Comparison of ENCODE assay signal across 15 cellular contexts in the genomic region with DNA sequence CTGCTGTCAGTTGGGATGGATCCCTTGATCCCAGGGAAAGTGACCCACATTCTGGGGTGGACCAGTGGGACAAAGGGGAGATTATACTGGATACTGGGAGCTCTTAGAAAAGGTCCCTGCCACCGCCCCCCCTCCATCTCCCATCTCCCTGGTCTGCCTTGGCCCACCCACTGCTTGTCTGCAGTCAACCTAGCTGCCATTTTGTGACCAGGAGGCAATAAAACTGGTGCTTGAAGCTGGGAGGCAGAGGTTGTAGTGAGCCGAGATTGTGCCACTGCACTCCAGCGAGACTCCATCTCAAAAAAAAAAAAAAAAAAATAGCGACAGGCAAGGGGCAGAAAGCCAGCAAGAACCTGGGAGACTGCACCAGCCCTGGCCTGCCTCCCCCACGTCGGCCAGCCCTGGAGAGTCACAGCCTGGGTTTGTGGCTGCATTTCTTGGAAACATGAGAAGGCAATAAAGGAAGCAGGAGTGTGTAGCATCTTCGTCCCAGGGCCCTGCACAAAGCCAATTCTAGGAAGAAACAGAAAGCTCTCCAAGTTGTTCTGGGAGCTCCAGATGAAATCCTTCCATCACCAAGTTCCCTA. TPM values are rescaled to one million over a fixed set of nuclear protein-coding genes. Genes with fewer than 3 reads are reported as not detected.
A peak's percentile ranks its signal among the peaks of the same experiment; 100 is the strongest.
DNase-seq lines count a peak whose midpoint lies in the region; ATAC-seq and TF ChIP-seq lines count a peak whose summit lies in the region.
"Had no signal": no experiment of that assay in that cellular context is flagged by ENCODE, and none has a peak within 500 bp of the region (broad histone marks: within the 10 kb centered on the region; RNA-seq: fewer than 3 reads in every experiment).

No MANE protein-coding gene starts in this region.

- peak overlapping the region; percentile 38 for H3K27ac Mint-ChIP-seq in activated CD4-positive, alpha-beta memory T cell treated with anti-CD3 and anti-CD28 coated beads for 36 hours

- peaks cover 18% of the 10 kb centered on the region for H3K36me3 Mint-ChIP-seq in activated CD4-positive, alpha-beta memory T cell treated with anti-CD3 and anti-CD28 coated beads for 36 hours

- intact Hi-C loops in activated CD4-positive, alpha-beta memory T cell treated with anti-CD3 and anti-CD28 coated beads for 36 hours (cut with micrococcal nuclease) = no loop called here
- intact Hi-C loops in lower lobe of right lung (cut with DNase I) = no loop called here
- intact Hi-C loops in dorsolateral prefrontal cortex (cut with DNase I) = no loop called here

- ATAC-seq in lower lobe of right lung = no peak

- H3K4me1 ChIP-seq in HEK293 (ENCODE audit: control insufficient read depth, insufficient read depth, low read length) = no peaks in the 10 kb centered on the region
- peaks cover 23% of the 10 kb centered on the region for H3K4me1 ChIP-seq in lower lobe of right lung

- H3K36me3 ChIP-seq in HEK293 (ENCODE audit: control insufficient read depth in 2 of 2, insufficient read depth in 1 of 2, low read length in 2 of 2) (peaks cover 11 to 23% of the 10 kb centered on the region in 2 experiments), lower lobe of right lung (peaks cover 33% of the 10 kb centered on the region)

- H3K9me3 Mint-ChIP-seq in activated CD4-positive, alpha-beta memory T cell treated with anti-CD3 and anti-CD28 coated beads for 36 hours = no peaks in the 10 kb centered on the region
- H3K9me3 Mint-ChIP-seq: CD8-positive, alpha-beta memory T cell had no signal

- H3K27me3 Mint-ChIP-seq in activated CD4-positive, alpha-beta memory T cell treated with anti-CD3 and anti-CD28 coated beads for 36 hours = no peaks in the 10 kb centered on the region
- H3K27me3 Mint-ChIP-seq: CD8-positive, alpha-beta memory T cell had no signal

- CTCF ChIA-PET in HEK293 (lab: Yijun Ruan, JAX) = no interaction called here
- CTCF ChIA-PET in activated CD4-positive, alpha-beta memory T cell treated with anti-CD3 and anti-CD28 coated beads for 36 hours (lab: Charles Lee) = no interaction called here

- H3K9me3 ChIP-seq in HEK293 (ENCODE audit: control insufficient read depth, insufficient read depth, low read depth, low read length) = no peaks in the 10 kb centered on the region
- no peaks in the 10 kb centered on the region for H3K9me3 ChIP-seq in lower lobe of right lung
- H3K9me3 ChIP-seq: neutrophil had no signal

- DNase-seq in CD1c-positive myeloid dendritic cell (ENCODE audit: extremely low spot score) (peak; percentile 42), lower lobe of right lung (peak; percentile 18), dorsolateral prefrontal cortex (no peak), SHP77 (lab: John Stamatoyannopoulos, UW) (no peak), globus pallidus (ENCODE audit: low spot score) (no peak)
- no peak for DNase-seq in activated CD4-positive, alpha-beta memory T cell treated with anti-CD3 and anti-CD28 coated beads for 36 hours
- no peak for DNase-seq in activated effector memory CD4-positive, alpha-beta T cell treated with Interleukin-2 at 50 U/mL for 16 hours
- DNase-seq: activated T-cell treated with anti-CD3 and anti-CD28 coated beads for 4 hours; CD8-positive, alpha-beta memory T cell; hippocampal formation; NCI-H1436 treated with DMSO at 0.1 percent for 48 hours; Right ventricle myocardium superior had no signal

- peaks cover 6% of the 10 kb centered on the region for H3K4me1 Mint-ChIP-seq in activated CD4-positive, alpha-beta memory T cell treated with anti-CD3 and anti-CD28 coated beads for 36 hours (ENCODE audit: low read depth)

- no peak overlapping the region for H3K4me3 ChIP-seq in HEK293 (ENCODE audit: low read depth, low read length)
- no peak overlapping the region for H3K4me3 ChIP-seq in lower lobe of right lung
- no peak overlapping the region for H3K4me3 ChIP-seq in dorsolateral prefrontal cortex
- H3K4me3 ChIP-seq: lung had no signal

- no peaks in the 10 kb centered on the region for H3K27me3 ChIP-seq in lower lobe of right lung (ENCODE audit: low read depth)
- no peaks in the 10 kb centered on the region for H3K27me3 ChIP-seq in dorsolateral prefrontal cortex
- H3K27me3 ChIP-seq: neutrophil had no signal

- TF ChIP-seq CTCF in HEK293 (tag by site-specific recombination; IDR thresholded peaks at IDR 0.05) (no peak), lower lobe of right lung (IDR thresholded peaks at IDR 0.05) (no peak), dorsolateral prefrontal cortex (IDR thresholded peaks at IDR 0.05 in 54 of 56, conservative IDR thresholded peaks at IDR 0.05 in 2 of 56; ENCODE audit: low read depth in 1 of 56, partially characterized antibody in 56 of 56) (no peak)

- H3K27ac ChIP-seq in HEK293 (ENCODE audit: extremely low read depth, low read depth, low read length) (no peak overlapping the region), lower lobe of right lung (peak overlapping the region; percentile 76), dorsolateral prefrontal cortex (no peak overlapping the region)
- H3K27ac ChIP-seq: neutrophil had no signal

- no peak overlapping the region for H3K4me3 Mint-ChIP-seq in activated CD4-positive, alpha-beta memory T cell treated with anti-CD3 and anti-CD28 coated beads for 36 hours
- H3K4me3 Mint-ChIP-seq: CD8-positive, alpha-beta memory T cell had no signal

- POLR2A ChIA-PET in HEK293 (lab: Yijun Ruan, JAX) = no interaction called here
- POLR2A ChIA-PET in activated CD4-positive, alpha-beta memory T cell treated with anti-CD3 and anti-CD28 coated beads for 36 hours (lab: Charles Lee) = no interaction called here

TF ChIP-seq in HEK293, 187 proteins besides CTCF, POLR2A, EP300 and RAD21 (continues in another document):
- TF ChIP-seq ZNF157 (tag by site-specific recombination; IDR thresholded peaks at IDR 0.05) (no peak), ZNF350 (tag by site-specific recombination; IDR thresholded peaks at IDR 0.05) (no peak), ZNF366 (tag by site-specific recombination; conservative IDR thresholded peaks at IDR 0.05) (no peak), ZNF549 (tag by site-specific recombination; IDR thresholded peaks at IDR 0.05) (no peak)
- TF ChIP-seq, protein P1, sequence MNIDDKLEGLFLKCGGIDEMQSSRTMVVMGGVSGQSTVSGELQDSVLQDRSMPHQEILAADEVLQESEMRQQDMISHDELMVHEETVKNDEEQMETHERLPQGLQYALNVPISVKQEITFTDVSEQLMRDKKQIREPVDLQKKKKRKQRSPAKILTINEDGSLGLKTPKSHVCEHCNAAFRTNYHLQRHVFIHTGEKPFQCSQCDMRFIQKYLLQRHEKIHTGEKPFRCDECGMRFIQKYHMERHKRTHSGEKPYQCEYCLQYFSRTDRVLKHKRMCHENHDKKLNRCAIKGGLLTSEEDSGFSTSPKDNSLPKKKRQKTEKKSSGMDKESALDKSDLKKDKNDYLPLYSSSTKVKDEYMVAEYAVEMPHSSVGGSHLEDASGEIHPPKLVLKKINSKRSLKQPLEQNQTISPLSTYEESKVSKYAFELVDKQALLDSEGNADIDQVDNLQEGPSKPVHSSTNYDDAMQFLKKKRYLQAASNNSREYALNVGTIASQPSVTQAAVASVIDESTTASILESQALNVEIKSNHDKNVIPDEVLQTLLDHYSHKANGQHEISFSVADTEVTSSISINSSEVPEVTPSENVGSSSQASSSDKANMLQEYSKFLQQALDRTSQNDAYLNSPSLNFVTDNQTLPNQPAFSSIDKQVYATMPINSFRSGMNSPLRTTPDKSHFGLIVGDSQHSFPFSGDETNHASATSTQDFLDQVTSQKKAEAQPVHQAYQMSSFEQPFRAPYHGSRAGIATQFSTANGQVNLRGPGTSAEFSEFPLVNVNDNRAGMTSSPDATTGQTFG (tag by site-specific recombination; IDR thresholded peaks at IDR 0.05; ENCODE audit: borderline replicate concordance) = no peak
- TF ChIP-seq, protein P2, sequence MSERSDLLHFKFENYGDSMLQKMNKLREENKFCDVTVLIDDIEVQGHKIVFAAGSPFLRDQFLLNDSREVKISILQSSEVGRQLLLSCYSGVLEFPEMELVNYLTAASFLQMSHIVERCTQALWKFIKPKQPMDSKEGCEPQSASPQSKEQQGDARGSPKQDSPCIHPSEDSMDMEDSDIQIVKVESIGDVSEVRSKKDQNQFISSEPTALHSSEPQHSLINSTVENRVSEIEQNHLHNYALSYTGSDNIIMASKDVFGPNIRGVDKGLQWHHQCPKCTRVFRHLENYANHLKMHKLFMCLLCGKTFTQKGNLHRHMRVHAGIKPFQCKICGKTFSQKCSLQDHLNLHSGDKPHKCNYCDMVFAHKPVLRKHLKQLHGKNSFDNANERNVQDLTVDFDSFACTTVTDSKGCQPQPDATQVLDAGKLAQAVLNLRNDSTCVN (tag by site-specific recombination; optimal IDR thresholded peaks at IDR 0.05) = no peak
- TF ChIP-seq, protein P3, sequence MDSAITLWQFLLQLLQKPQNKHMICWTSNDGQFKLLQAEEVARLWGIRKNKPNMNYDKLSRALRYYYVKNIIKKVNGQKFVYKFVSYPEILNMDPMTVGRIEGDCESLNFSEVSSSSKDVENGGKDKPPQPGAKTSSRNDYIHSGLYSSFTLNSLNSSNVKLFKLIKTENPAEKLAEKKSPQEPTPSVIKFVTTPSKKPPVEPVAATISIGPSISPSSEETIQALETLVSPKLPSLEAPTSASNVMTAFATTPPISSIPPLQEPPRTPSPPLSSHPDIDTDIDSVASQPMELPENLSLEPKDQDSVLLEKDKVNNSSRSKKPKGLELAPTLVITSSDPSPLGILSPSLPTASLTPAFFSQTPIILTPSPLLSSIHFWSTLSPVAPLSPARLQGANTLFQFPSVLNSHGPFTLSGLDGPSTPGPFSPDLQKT (IDR thresholded peaks at IDR 0.05; ENCODE audit: borderline replicate concordance, low read depth, low read length) = no peak

RNA-seq across cellular contexts. Expression of a gene that starts 4.7 kb away (rescaled TPM):
- 100 to 1,000 TPM; 432 to 435 TPM for total RNA-seq in activated CD4-positive, alpha-beta memory T cell treated with anti-CD3 and anti-CD28 coated beads for 36 hours
- total RNA-seq in lower lobe of right lung (236 TPM), dorsolateral prefrontal cortex (10 to 100 TPM in 115 of 120 experiments, 1 to 10 TPM in 5; 5.2 to 52.6 (median 17.8) TPM)

RNA-seq across cellular contexts. Expression of a gene that starts 38.5 kb away (rescaled TPM):
- 100 to 1,000 TPM; 149 to 162 TPM for total RNA-seq in activated CD4-positive, alpha-beta memory T cell treated with anti-CD3 and anti-CD28 coated beads for 36 hours
- 61.6 TPM for total RNA-seq in lower lobe of right lung
- 100 to 1,000 TPM in 4 of 120 experiments, 10 to 100 TPM in 116; 57.9 to 106 (median 75.1) TPM for total RNA-seq in dorsolateral prefrontal cortex

RNA-seq across cellular contexts. Expression of a gene that starts 38.9 kb away (rescaled TPM):
- total RNA-seq in activated CD4-positive, alpha-beta memory T cell treated with anti-CD3 and anti-CD28 coated beads for 36 hours = 100 to 1,000 TPM; 143 to 149 TPM
- total RNA-seq in lower lobe of right lung = 64.2 TPM
- total RNA-seq in dorsolateral prefrontal cortex = 10 to 100 TPM; 37.0 to 97.8 (median 64.0) TPM

RNA-seq across cellular contexts. Expression of a gene that starts 44.2 kb away (rescaled TPM):
- 10 to 100 TPM; 66.9 to 70.0 TPM for total RNA-seq in activated CD4-positive, alpha-beta memory T cell treated with anti-CD3 and anti-CD28 coated beads for 36 hours
- 109 TPM for total RNA-seq in lower lobe of right lung
- 100 to 1,000 TPM in 106 of 120 experiments, 10 to 100 TPM in 14; 84.1 to 180 (median 126) TPM for total RNA-seq in dorsolateral prefrontal cortex

Comparison
In these comparisons a context has a peak if more than half of its experiments do, and no peak if none do; other contexts are left out.
1. DNase-seq: peak in CD1c-positive myeloid dendritic cell (single experiment) and lower lobe of right lung (single experiment); none in activated CD4-positive, alpha-beta memory T cell treated with anti-CD3 and anti-CD28 coated beads for 36 hours (single experiment), dorsolateral prefrontal cortex (0 of 10), SHP77 (0 of 2), activated effector memory CD4-positive, alpha-beta T cell treated with Interleukin-2 at 50 U/mL for 16 hours (single experiment) and globus pallidus (single experiment).